9 cellular contexts compared by ENCODE assay signal in the genomic region with DNA sequence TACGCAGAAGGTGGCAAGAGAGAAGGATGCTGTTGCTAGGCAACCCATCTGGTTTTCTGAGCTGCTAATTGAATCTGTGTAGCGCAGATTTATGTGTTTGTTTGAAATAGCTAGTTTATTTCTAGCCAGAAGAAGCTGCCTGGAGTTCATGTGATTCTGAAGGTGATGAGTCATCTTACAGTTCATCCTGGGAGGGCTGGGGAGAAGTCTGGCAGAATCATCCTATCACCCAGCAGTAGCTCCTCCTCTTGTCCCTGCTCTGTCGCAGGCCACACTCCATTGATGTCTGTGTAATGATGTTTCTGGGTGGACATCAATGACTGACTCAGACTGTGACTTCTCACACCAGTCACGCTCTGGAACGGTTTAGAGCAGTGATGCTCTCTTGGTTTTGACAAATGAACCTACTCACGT. TPM values are rescaled to one million over a fixed set of nuclear protein-coding genes. Genes with fewer than 3 reads are reported as not detected.
DNase-seq lines count a peak whose midpoint lies in the region; ATAC-seq and TF ChIP-seq lines count a peak whose summit lies in the region.
"Had no signal": no experiment of that assay in that cellular context is flagged by ENCODE, and none has a peak within 500 bp of the region (broad histone marks: within the 10 kb centered on the region; RNA-seq: fewer than 3 reads in every experiment).

No MANE protein-coding gene starts in this region.

- DNase-seq in H7, result peak; percentile 18
- DNase-seq in NCI-H69 (lab: John Stamatoyannopoulos, UW), result peak; percentile 94
- DNase-seq in fibroblast of mammary gland (ENCODE audit: low read depth), result peak; percentile 85
- DNase-seq in sigmoid colon, result peak; percentile 75
- no peak for DNase-seq in NCI-H345 (lab: John Stamatoyannopoulos, UW)
- no peak for DNase-seq in activated CD4-positive, alpha-beta T cell treated with anti-CD3 and anti-CD28 coated beads for 1 hour

- TF ChIP-seq EP300 in sigmoid colon (IDR thresholded peaks at IDR 0.05), result peak in 1 of 4 donors; percentile 61

- TF ChIP-seq CTCF in fibroblast of mammary gland (conservative IDR thresholded peaks at IDR 0.05; ENCODE audit: control insufficient read depth, insufficient read depth, low read depth, low read length), result no peak
- TF ChIP-seq CTCF in sigmoid colon (IDR thresholded peaks at IDR 0.05), result no peak

- H3K36me3 ChIP-seq in H7 (replicated peaks; ENCODE audit: control insufficient read depth, insufficient read depth, low read length), result no peaks in the 10 kb centered on the region
- no peaks in the 10 kb centered on the region for H3K36me3 ChIP-seq in sigmoid colon
- H3K36me3 ChIP-seq: SJCRH30 had no signal

- TF ChIP-seq POLR2A in sigmoid colon (IDR thresholded peaks at IDR 0.05), result no peak

- ATAC-seq in GM21717 (IDR thresholded peaks at IDR 0.05; ENCODE audit: unreplicated experiment), result no peak
- ATAC-seq: activated T-helper 17 cell treated with anti-CD3 and anti-CD28 coated beads, Interleukin-2, amount 50 U/mL, for 72 hours had no signal

- H3K4me3 ChIP-seq in H7 (ENCODE audit: insufficient read depth, low read depth, low read length) (no peak overlapping the region), fibroblast of mammary gland (ENCODE audit: control insufficient read depth, low read depth, low read length) (no peak overlapping the region), sigmoid colon (no peak overlapping the region)
- H3K4me3 ChIP-seq: SJCRH30 had no signal

- peaks cover 0 to 25% (median 17%) of the 10 kb centered on the region in 4 donors for H3K4me1 ChIP-seq in sigmoid colon

- no peaks in the 10 kb centered on the region for H3K9me3 ChIP-seq in sigmoid colon
- H3K9me3 ChIP-seq: SJCRH30 had no signal

- H3K27ac ChIP-seq in sigmoid colon, result peak overlapping the region in 3 of 4 donors; percentile 12 to 73 (median 66)
- H3K27ac ChIP-seq: SJCRH30 had no signal

- H3K27me3 ChIP-seq in H7 (ENCODE audit: control insufficient read depth, insufficient read depth, low read length), result no peaks in the 10 kb centered on the region
- H3K27me3 ChIP-seq in sigmoid colon, result no peaks in the 10 kb centered on the region
- H3K27me3 ChIP-seq: SJCRH30 had no signal

- 56 to 61% methylated on average over 6 of the region's 6 CpGs for WGBS in sigmoid colon, 2 donors

- intact Hi-C loops in sigmoid colon (cut with DNase I), result loop anchor here (5.0 to 10.0 kb wide), 3 partner anchors 493 to 975 kb away; partner anchors contain the start of genes SFI1 and YWHAH

RNA-seq across cellular contexts. Expression of gene FBXO7, which starts 4.8 kb away (rescaled TPM):
- 99.2 and 105 TPM in 2 replicates for total RNA-seq in H7 (2014; rRNA removed; shearing (Covaris generic))
- 10 to 100 TPM; 69.0 to 83.6 (median 81.9) TPM for total RNA-seq in sigmoid colon
- polyA plus RNA-seq in sigmoid colon, result 10 to 100 TPM; 60.6 to 79.8 (median 73.9) TPM

RNA-seq across cellular contexts. Expression of gene BPIFC, which starts 5.6 kb away (rescaled TPM):
- not detected in 2 replicates for total RNA-seq in H7 (2014; rRNA removed; shearing (Covaris generic))
- total RNA-seq in sigmoid colon, result not detected
- polyA plus RNA-seq in sigmoid colon, result not detected
- total RNA-seq: activated T-helper 17 cell treated with anti-CD3 and anti-CD28 coated beads, Interleukin-2, amount 50 U/mL, for 72 hours; SJCRH30 had no signal

RNA-seq across cellular contexts. Expression of gene RTCB, which starts 57.8 kb away (rescaled TPM):
- total RNA-seq in H7 (2014; rRNA removed; shearing (Covaris generic)), result 148 and 153 TPM in 2 replicates
- total RNA-seq in sigmoid colon, result 10 to 100 TPM; 46.8 to 66.4 (median 61.8) TPM
- polyA plus RNA-seq in sigmoid colon, result 100 to 1,000 TPM in 1 of 3 donors, 10 to 100 TPM in 2; 78.7 to 149 (median 94.0) TPM

Comparison
In these comparisons a context has a peak if more than half of its experiments do, and no peak if none do; other contexts are left out.
1. DNase-seq: peak in H7 (single experiment), NCI-H69 (single experiment), fibroblast of mammary gland (single experiment) and sigmoid colon (single experiment); none in NCI-H345 (single experiment) and activated CD4-positive, alpha-beta T cell treated with anti-CD3 and anti-CD28 coated beads for 1 hour (single experiment).